In genomic region chr1:222331340-222331739, GRCh38 we compare ENCODE assay signal across 20 cellular contexts.
DNase-seq lines count a peak whose midpoint lies in the region; ATAC-seq and TF ChIP-seq lines count a peak whose summit lies in the region.
"Had no signal": no experiment of that assay in that cellular context is flagged by ENCODE, and none has a peak within 500 bp of the region (broad histone marks: within the 10 kb centered on the region; RNA-seq: fewer than 3 reads in every experiment).

No MANE protein-coding gene starts in this region.

- WGBS in hepatocyte (ENCODE audit: low lambda C conversion rate, missing lambda C conversion rate), result 41% methylated on average over 1 of the region's 1 CpG
- WGBS in right lobe of liver (ENCODE audit: insufficient coverage, low coverage, low lambda C conversion rate, missing lambda C conversion rate), result 29% methylated on average over 1 of the region's 1 CpG

- H3K9me3 ChIP-seq in hepatocyte (ENCODE audit: low read depth) (no peaks in the 10 kb centered on the region), right lobe of liver (no peaks in the 10 kb centered on the region), vagina (no peaks in the 10 kb centered on the region)
- H3K9me3 ChIP-seq: upper lobe of left lung had no signal

- H3K4me3 ChIP-seq in astrocyte of the spinal cord (ENCODE audit: low read depth, low read length) (no peak overlapping the region), hepatocyte (no peak overlapping the region), right lobe of liver (no peak overlapping the region), vagina (no peak overlapping the region)
- H3K4me3 ChIP-seq: neural progenitor cell, upper lobe of left lung had no signal

- TF ChIP-seq POLR2A in right lobe of liver (IDR thresholded peaks at IDR 0.05) (no peak), vagina (IDR thresholded peaks at IDR 0.05) (no peak)

- no peak overlapping the region for H2AFZ ChIP-seq in hepatocyte
- H2AFZ ChIP-seq: neural progenitor cell had no signal

- H3K27me3 ChIP-seq in hepatocyte (no peaks in the 10 kb centered on the region), right lobe of liver (no peaks in the 10 kb centered on the region), vagina (no peaks in the 10 kb centered on the region)
- H3K27me3 ChIP-seq: neural progenitor cell, upper lobe of left lung had no signal

- H3K36me3 ChIP-seq in hepatocyte (replicated peaks; ENCODE audit: insufficient read depth, low read depth) (no peaks in the 10 kb centered on the region), right lobe of liver (no peaks in the 10 kb centered on the region), vagina (no peaks in the 10 kb centered on the region)
- H3K36me3 ChIP-seq: neural progenitor cell, upper lobe of left lung had no signal

- TF ChIP-seq CTCF in astrocyte of the spinal cord (IDR thresholded peaks at IDR 0.05; ENCODE audit: low read depth, low read length) (no peak), hepatocyte (IDR thresholded peaks at IDR 0.05; ENCODE audit: poor library complexity) (no peak), right lobe of liver (IDR thresholded peaks at IDR 0.05) (no peak), vagina (IDR thresholded peaks at IDR 0.05) (no peak)

- in situ Hi-C loops in astrocyte of the spinal cord (cut with HindIII; ENCODE audit: low sequenced_read_pairs), result no loop called here

- DNase-seq in AG08396 (ENCODE audit: low spot score), result peak; percentile 45
- DNase-seq in HT1080 (ENCODE audit: low read depth), result peak; percentile 64
- DNase-seq in astrocyte of the spinal cord (ENCODE audit: low read depth, low spot score), result peak; percentile 72
- DNase-seq in hepatocyte (ENCODE audit: low spot score), result peak; percentile 53
- no peak for DNase-seq in right lobe of liver
- DNase-seq in vagina (ENCODE audit: extremely low spot score in 2 of 2), result no peak
- DNase-seq: caudate nucleus; COR-L47; effector CD4-positive, alpha-beta T cell; kidney glomerular epithelial cell; midbrain; NCI-H1417 treated with DMSO at 0.1 percent for 48 hours; NCI-H2171 treated with DMSO at 0.1 percent for 48 hours; NCI-H82; stimulated activated naive CD8-positive, alpha-beta T cell treated with anti-CD3 and anti-CD28 coated beads, Interleukin-15, Interleukin-2, amounts not matched to agents 100 U/mL and 50 U/mL, for 24 hours; upper lobe of left lung had no signal

- no peaks in the 10 kb centered on the region for H4K20me1 ChIP-seq in hepatocyte (ENCODE audit: insufficient read depth, poor library complexity, severe bottlenecking)

- ATAC-seq in HG03025 (IDR thresholded peaks at IDR 0.05; ENCODE audit: low FRiP score, unreplicated experiment), result no peak
- no peak for ATAC-seq in HG03521 (IDR thresholded peaks at IDR 0.05; ENCODE audit: unreplicated experiment)
- ATAC-seq in right lobe of liver, result no peak
- ATAC-seq: Panc1; stimulated activated naive CD8-positive, alpha-beta T cell treated with anti-CD3 and anti-CD28 coated beads, Interleukin-15, Interleukin-2, amounts not matched to agents 100 U/mL and 50 U/mL, for 24 hours had no signal

- no peaks in the 10 kb centered on the region for H3K9me2 ChIP-seq in hepatocyte (replicated peaks; ENCODE audit: insufficient read depth)

- H3K27ac ChIP-seq in hepatocyte, result peak overlapping the region; percentile 75
- no peak overlapping the region for H3K27ac ChIP-seq in right lobe of liver
- no peak overlapping the region for H3K27ac ChIP-seq in vagina
- H3K27ac ChIP-seq: neural progenitor cell, upper lobe of left lung had no signal

- H3K4me1 ChIP-seq in hepatocyte (ENCODE audit: insufficient read depth) (peaks cover 4% of the 10 kb centered on the region), right lobe of liver (no peaks in the 10 kb centered on the region), vagina (no peaks in the 10 kb centered on the region)
- H3K4me1 ChIP-seq: neural progenitor cell, upper lobe of left lung had no signal

- H3K79me2 ChIP-seq in hepatocyte, result no peaks in the 10 kb centered on the region

- no peak overlapping the region for H3K4me2 ChIP-seq in hepatocyte
- H3K4me2 ChIP-seq: neural progenitor cell had no signal

- intact Hi-C loops in right lobe of liver (cut with DNase I) (no loop called here), vagina (cut with DNase I) (loop anchor here (5.0 kb wide), 1 partner anchor 789 kb away; no protein-coding TSS in a partner anchor)

Comparison
In these comparisons a context has a peak if more than half of its experiments do, and no peak if none do; other contexts are left out.
1. DNase-seq: peak in AG08396 (single experiment), HT1080 (single experiment), astrocyte of the spinal cord (single experiment) and hepatocyte (single experiment); none in right lobe of liver (0 of 3) and vagina (0 of 2).